13 cellular contexts compared by ENCODE assay signal in the genomic region with DNA sequence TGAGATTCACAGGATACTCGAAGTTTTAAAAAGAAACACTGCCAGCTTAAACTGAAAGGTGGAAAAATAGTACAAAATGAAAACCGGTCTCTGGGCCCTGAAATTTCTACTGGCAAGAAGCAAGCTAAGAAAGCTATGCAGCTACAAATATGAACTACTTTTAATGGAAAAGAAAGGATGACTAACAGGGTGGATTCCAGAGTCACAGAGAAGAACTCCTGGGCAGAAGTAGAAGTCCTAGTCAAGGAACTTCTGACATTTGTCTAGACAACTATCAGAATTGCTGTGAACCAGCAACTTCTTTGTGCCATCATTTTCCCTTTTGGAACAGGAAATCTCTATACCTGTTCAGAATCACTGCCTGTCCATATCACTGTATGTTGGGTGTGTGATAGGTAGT.
DNase-seq lines count a peak whose midpoint lies in the region; ATAC-seq lines count a peak whose summit lies in the region.
"Had no signal": no experiment of that assay in that cellular context is flagged by ENCODE, and none has a peak within 500 bp of the region (broad histone marks: within the 10 kb centered on the region; RNA-seq: fewer than 3 reads in every experiment).

No MANE protein-coding gene starts in this region.

- H3K4me3 Mint-ChIP-seq in activated naive CD8-positive, alpha-beta T cell treated with anti-CD3 and anti-CD28 coated beads, Interleukin-2, amount 50 U/mL, for 24 hours: no peak overlapping the region

- H3K27ac Mint-ChIP-seq in activated naive CD8-positive, alpha-beta T cell treated with anti-CD3 and anti-CD28 coated beads, Interleukin-2, amount 50 U/mL, for 24 hours: peak overlapping the region; percentile 20

- H3K27me3 Mint-ChIP-seq in activated naive CD8-positive, alpha-beta T cell treated with anti-CD3 and anti-CD28 coated beads, Interleukin-2, amount 50 U/mL, for 24 hours: no peaks in the 10 kb centered on the region

- ATAC-seq in activated naive CD8-positive, alpha-beta T cell treated with anti-CD3 and anti-CD28 coated beads, Interleukin-2, amount 50 U/mL, for 24 hours: no peak
- ATAC-seq in HG03354 (IDR thresholded peaks at IDR 0.05; ENCODE audit: poor library complexity, severe bottlenecking, unreplicated experiment) (no peak), GM21825 (IDR thresholded peaks at IDR 0.05; ENCODE audit: unreplicated experiment) (no peak)
- ATAC-seq: Panc1 had no signal

- H3K4me1 Mint-ChIP-seq in activated naive CD8-positive, alpha-beta T cell treated with anti-CD3 and anti-CD28 coated beads, Interleukin-2, amount 50 U/mL, for 24 hours: peaks cover 16% of the 10 kb centered on the region

- H3K36me3 Mint-ChIP-seq in activated naive CD8-positive, alpha-beta T cell treated with anti-CD3 and anti-CD28 coated beads, Interleukin-2, amount 50 U/mL, for 24 hours (ENCODE audit: low read depth): peaks cover 42% of the 10 kb centered on the region

- H3K9me3 Mint-ChIP-seq in activated naive CD8-positive, alpha-beta T cell treated with anti-CD3 and anti-CD28 coated beads, Interleukin-2, amount 50 U/mL, for 24 hours: peaks cover 6% of the 10 kb centered on the region

- DNase-seq in AG08395 (ENCODE audit: low spot score) (peak; percentile 7), EH (ENCODE audit: low read depth) (peak; percentile 58), kidney tubule cell (ENCODE audit: low spot score) (peak; percentile 14), cortex of kidney (lab: John Stamatoyannopoulos, UW) (no peak)
- DNase-seq in activated naive CD8-positive, alpha-beta T cell treated with anti-CD3 and anti-CD28 coated beads, Interleukin-2, amount 50 U/mL, for 24 hours: no peak
- DNase-seq: DMS53, KG1, NCI-H1436 treated with DMSO at 0.1 percent for 48 hours, NCI-H2081, NCI-H524 had no signal

Comparison
In these comparisons a context has a peak if more than half of its experiments do, and no peak if none do; other contexts are left out.
1. DNase-seq: peak in AG08395 (single experiment), EH (single experiment) and kidney tubule cell (single experiment); none in activated naive CD8-positive, alpha-beta T cell treated with anti-CD3 and anti-CD28 coated beads, Interleukin-2, amount 50 U/mL, for 24 hours (single experiment) and cortex of kidney (single experiment).